28 cellular contexts compared by ENCODE assay signal in the genomic region with DNA sequence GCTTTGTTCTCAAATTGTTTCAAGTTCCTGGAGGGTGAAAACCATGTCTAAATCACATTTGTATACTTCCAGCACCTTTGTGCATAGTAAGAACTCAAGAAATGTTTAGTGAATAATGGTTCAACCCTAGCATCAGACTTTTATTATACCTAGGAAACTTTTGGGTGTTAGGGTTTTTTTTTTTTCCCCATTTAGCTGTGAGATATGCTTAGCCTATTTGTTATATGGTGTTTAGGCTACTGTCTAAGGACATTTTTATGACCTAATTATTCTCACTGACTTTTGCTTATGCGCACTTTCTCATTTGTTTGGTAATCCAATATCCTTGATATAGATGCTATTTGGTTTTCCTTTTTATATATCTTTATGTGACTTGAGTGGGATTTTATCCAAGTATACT.
"Had no signal": no experiment of that assay in that cellular context is flagged by ENCODE, and none has a peak within 500 bp of the region (broad histone marks: within the 10 kb centered on the region; RNA-seq: fewer than 3 reads in every experiment).

No MANE protein-coding gene starts in this region.

- H3K27ac ChIP-seq: adrenal gland, ascending aorta, colonic mucosa, left lung, neural progenitor cell, sigmoid colon, upper lobe of right lung had no signal

- H3K27me3 ChIP-seq: adrenal gland, ascending aorta, brain microvascular endothelial cell, colonic mucosa, dorsolateral prefrontal cortex, left lung, neural progenitor cell, sigmoid colon, upper lobe of right lung had no signal

- H3K27me3 Mint-ChIP-seq: activated CD4-positive, alpha-beta memory T cell treated with anti-CD3 and anti-CD28 coated beads, Interleukin-2, amount 10 ng/mL, durations not matched to agents 7 days and 5 days; activated naive CD8-positive, alpha-beta T cell; activated T-helper 17 cell treated with anti-CD3 and anti-CD28 coated beads, Interleukin-2, amount 50 U/mL, for 72 hours; effector memory CD8-positive, alpha-beta T cell; naive thymus-derived CD8-positive, alpha-beta T cell; stimulated activated naive B cell treated with anti-CD40 and anti-IgM and Interleukin-4, amounts not matched to agents 10 μg/mL and 1 μg/mL and 100 μg/mL, for 72 hours had no signal

- H3K36me3 ChIP-seq: adrenal gland, ascending aorta, brain microvascular endothelial cell, colonic mucosa, left lung, neural progenitor cell, sigmoid colon, upper lobe of right lung had no signal

- H3K4me1 ChIP-seq: colonic mucosa, left lung had no signal

- H3K4me3 ChIP-seq: adrenal gland, ascending aorta, colonic mucosa, left lung, lung, neural progenitor cell, sigmoid colon, smooth muscle cell, upper lobe of right lung had no signal

- FAIRE-seq: endothelial cell of umbilical vein had no signal

- H3K9ac ChIP-seq: neural progenitor cell had no signal

- DNase-seq: activated CD4-positive, alpha-beta memory T cell treated with anti-CD3 and anti-CD28 coated beads, Interleukin-2, amount 10 ng/mL, durations not matched to agents 7 days and 5 days; activated CD4-positive, alpha-beta T cell treated with anti-CD3 and anti-CD28 coated beads for 48 hours; activated CD4-positive, CD25-positive, alpha-beta regulatory T cell; activated naive CD4-positive, alpha-beta T cell; adrenal gland; brain microvascular endothelial cell; caudate nucleus; colonic mucosa; dorsolateral prefrontal cortex; effector memory CD8-positive, alpha-beta T cell; foreskin melanocyte; kidney glomerular epithelial cell; left lung; naive thymus-derived CD8-positive, alpha-beta T cell; retina; sigmoid colon; stimulated activated CD4-positive, alpha-beta T cell treated with anti-CD3 and anti-CD28 coated beads, Interleukin-15, amount 100 ng/mL, for 24 hours; stimulated activated naive B cell treated with anti-CD40 and anti-IgM and Interleukin-4, amounts not matched to agents 10 μg/mL and 1 μg/mL and 100 μg/mL, for 72 hours; upper lobe of right lung had no signal

- H3K4me3 Mint-ChIP-seq: activated CD4-positive, alpha-beta memory T cell treated with anti-CD3 and anti-CD28 coated beads, Interleukin-2, amount 10 ng/mL, durations not matched to agents 7 days and 5 days; activated naive CD8-positive, alpha-beta T cell; activated T-helper 17 cell treated with anti-CD3 and anti-CD28 coated beads, Interleukin-2, amount 50 U/mL, for 72 hours; effector memory CD8-positive, alpha-beta T cell; mesothelial cell of epicardium; neural progenitor cell; stimulated activated naive B cell treated with anti-CD40 and anti-IgM and Interleukin-4, amounts not matched to agents 10 μg/mL and 1 μg/mL and 100 μg/mL, for 72 hours had no signal

- H3K36me3 Mint-ChIP-seq: naive thymus-derived CD8-positive, alpha-beta T cell had no signal

- H3K27ac Mint-ChIP-seq: activated CD4-positive, alpha-beta memory T cell treated with anti-CD3 and anti-CD28 coated beads, Interleukin-2, amount 10 ng/mL, durations not matched to agents 7 days and 5 days; activated naive CD8-positive, alpha-beta T cell; activated T-helper 17 cell treated with anti-CD3 and anti-CD28 coated beads, Interleukin-2, amount 50 U/mL, for 72 hours; neural progenitor cell; stimulated activated naive B cell treated with anti-CD40 and anti-IgM and Interleukin-4, amounts not matched to agents 10 μg/mL and 1 μg/mL and 100 μg/mL, for 72 hours had no signal

- H3K9me3 Mint-ChIP-seq: activated CD4-positive, alpha-beta memory T cell treated with anti-CD3 and anti-CD28 coated beads, Interleukin-2, amount 10 ng/mL, durations not matched to agents 7 days and 5 days; activated T-helper 17 cell treated with anti-CD3 and anti-CD28 coated beads, Interleukin-2, amount 50 U/mL, for 72 hours; effector memory CD8-positive, alpha-beta T cell; mesothelial cell of epicardium; naive thymus-derived CD8-positive, alpha-beta T cell; stimulated activated naive B cell treated with anti-CD40 and anti-IgM and Interleukin-4, amounts not matched to agents 10 μg/mL and 1 μg/mL and 100 μg/mL, for 72 hours had no signal

- ATAC-seq: effector memory CD8-positive, alpha-beta T cell; esophagus mucosa; left lung; naive thymus-derived CD8-positive, alpha-beta T cell; stimulated activated naive B cell treated with anti-CD40 and anti-IgM and Interleukin-4, amounts not matched to agents 10 μg/mL and 1 μg/mL and 100 μg/mL, for 72 hours; upper lobe of right lung had no signal

- H3K9me3 ChIP-seq: adrenal gland, ascending aorta, colonic mucosa, left lung, sigmoid colon, upper lobe of right lung had no signal
